In genomic region chr3:35784162-35784561, GRCh38 we compare ENCODE assay signal across 23 cellular contexts.
"Had no signal": no experiment of that assay in that cellular context is flagged by ENCODE, and none has a peak within 500 bp of the region (broad histone marks: within the 10 kb centered on the region; RNA-seq: fewer than 3 reads in every experiment).

No MANE protein-coding gene starts in this region.

- H3K27ac ChIP-seq: ascending aorta, body of pancreas, PC-9 had no signal

- H3K27ac Mint-ChIP-seq: activated CD8-positive, alpha-beta T cell treated with anti-CD3 and anti-CD28 coated beads, Interleukin-2, amount 10 ng/mL, durations not matched to agents 7 days and 5 days; activated naive CD4-positive, alpha-beta T cell treated with anti-CD3 and anti-CD28 coated beads, Interleukin-2, amount 50 U/mL, for 72 hours; activated naive CD8-positive, alpha-beta T cell treated with anti-CD3 and anti-CD28 coated beads, Interleukin-2, amount 50 U/mL, for 24 hours; T-helper 1 cell treated with Interleukin-12 subunit alpha and Interleukin-12 subunit beta and Interleukin-4 antibody, amounts not matched to agents 30 μg/mL and 1 μg/mL, for 36 hours had no signal

- H3K27me3 Mint-ChIP-seq: activated naive CD8-positive, alpha-beta T cell treated with anti-CD3 and anti-CD28 coated beads, Interleukin-2, amount 50 U/mL, for 24 hours; central memory CD8-positive, alpha-beta T cell had no signal

- H3K4me3 Mint-ChIP-seq: activated CD8-positive, alpha-beta T cell treated with anti-CD3 and anti-CD28 coated beads, Interleukin-2, amount 10 ng/mL, durations not matched to agents 7 days and 5 days; activated naive CD8-positive, alpha-beta T cell treated with anti-CD3 and anti-CD28 coated beads, Interleukin-2, amount 50 U/mL, for 24 hours; central memory CD8-positive, alpha-beta T cell; T-helper 1 cell treated with Interleukin-12 subunit alpha and Interleukin-12 subunit beta and Interleukin-4 antibody, amounts not matched to agents 30 μg/mL and 1 μg/mL, for 36 hours had no signal

- H3K9me3 ChIP-seq: ascending aorta, body of pancreas, MG63 had no signal

- H3K4me3 ChIP-seq: ascending aorta, body of pancreas, MG63, PC-9 had no signal

- H3K27me3 ChIP-seq: ascending aorta, body of pancreas, MG63 had no signal

- H3K36me3 ChIP-seq: ascending aorta, MG63 had no signal

- H3K9me3 Mint-ChIP-seq: activated naive CD8-positive, alpha-beta T cell treated with anti-CD3 and anti-CD28 coated beads, Interleukin-2, amount 50 U/mL, for 24 hours; T-helper 1 cell treated with Interleukin-12 subunit alpha and Interleukin-12 subunit beta and Interleukin-4 antibody, amounts not matched to agents 30 μg/mL and 1 μg/mL, for 36 hours had no signal

- H3K4me1 Mint-ChIP-seq: activated naive CD8-positive, alpha-beta T cell treated with anti-CD3 and anti-CD28 coated beads, Interleukin-2, amount 50 U/mL, for 24 hours; central memory CD8-positive, alpha-beta T cell had no signal

- ATAC-seq: activated CD4-positive, CD25-positive, alpha-beta regulatory T cell treated with anti-CD3 and anti-CD28 coated beads, Interleukin-2, amount 50 U/mL, for 24 hours; activated CD8-positive, alpha-beta T cell treated with anti-CD3 and anti-CD28 coated beads, Interleukin-2, amount 10 ng/mL, durations not matched to agents 7 days and 5 days; activated naive CD4-positive, alpha-beta T cell treated with anti-CD3 and anti-CD28 coated beads, Interleukin-2, amount 50 U/mL, for 72 hours; activated naive CD8-positive, alpha-beta T cell treated with anti-CD3 and anti-CD28 coated beads, Interleukin-2, amount 50 U/mL, for 24 hours; body of pancreas had no signal

- DNase-seq: activated CD4-positive, alpha-beta T cell treated with anti-CD3 and anti-CD28 coated beads for 4 hours; activated CD4-positive, alpha-beta T cell treated with anti-CD3 and anti-CD28 coated beads, Interleukin-2, amount 50 U/mL, for 4 hours; activated CD8-positive, alpha-beta memory T cell treated with anti-CD3 and anti-CD28 coated beads, Interleukin-2, amount 50 U/mL, for 48 hours; activated CD8-positive, alpha-beta T cell treated with anti-CD3 and anti-CD28 coated beads, Interleukin-2, amount 10 ng/mL, durations not matched to agents 7 days and 5 days; activated naive CD8-positive, alpha-beta T cell treated with anti-CD3 and anti-CD28 coated beads, Interleukin-2, amount 50 U/mL, for 24 hours; activated T-cell treated with anti-CD3 and anti-CD28 coated beads, Interleukin-2, amount 50 U/mL, for 1 hour; amniotic stem cell; body of pancreas; MG63; MV-4-11; NCI-H1105 treated with DMSO at 0.1 percent for 48 hours; NCI-H1436 treated with DMSO at 0.1 percent for 48 hours; NCI-H187; NCI-H510A; NCI-H526 treated with DMSO at 0.1 percent for 48 hours; NCI-H82; PC-9; SHP77 treated with DMSO at 0.1 percent for 48 hours had no signal

- H3K4me1 ChIP-seq: ascending aorta, body of pancreas had no signal

- H3K36me3 Mint-ChIP-seq: activated naive CD4-positive, alpha-beta T cell treated with anti-CD3 and anti-CD28 coated beads, Interleukin-2, amount 50 U/mL, for 72 hours had no signal
